17 cellular contexts compared by ENCODE assay signal in the genomic region with DNA sequence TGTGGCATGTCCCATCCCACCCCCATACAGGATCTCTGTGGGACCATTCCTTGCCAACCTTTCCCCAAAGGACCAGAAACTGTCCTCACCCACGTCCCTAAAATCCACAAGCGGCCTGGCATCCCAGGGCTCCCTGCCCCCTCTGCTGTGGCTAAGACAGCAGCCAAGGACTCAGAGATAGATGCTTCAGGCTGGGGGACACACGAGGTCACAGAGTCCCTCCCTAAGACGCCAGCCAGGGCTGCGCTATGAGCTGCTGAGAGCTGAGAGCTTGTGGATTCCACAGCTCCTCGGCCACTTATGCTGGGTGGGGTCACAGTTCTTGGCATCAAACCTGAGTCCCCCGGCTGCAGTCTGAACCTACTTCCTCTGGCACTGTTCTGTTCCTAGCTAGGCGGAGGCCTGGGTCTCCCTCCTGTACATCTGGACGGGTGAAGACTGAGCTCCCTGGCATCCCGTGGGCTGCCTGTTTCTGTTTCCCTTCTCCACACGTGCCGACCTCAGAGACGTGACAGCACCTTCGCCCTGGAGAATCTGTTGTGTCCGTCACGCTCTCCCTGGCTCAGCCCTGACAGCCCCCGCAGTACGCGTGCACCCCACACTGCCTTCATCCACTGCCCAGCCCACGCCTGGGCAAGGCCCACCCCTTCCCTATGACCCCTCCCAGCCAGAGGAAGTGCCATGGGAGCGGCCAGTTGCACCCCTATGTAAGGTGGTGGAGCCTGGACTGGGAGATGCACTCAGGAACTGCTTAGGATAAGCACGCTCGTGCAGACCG.
DNase-seq lines count a peak whose midpoint lies in the region; ATAC-seq, FAIRE-seq and TF ChIP-seq lines count a peak whose summit lies in the region.
"Had no signal": no experiment of that assay in that cellular context is flagged by ENCODE, and none has a peak within 500 bp of the region (broad histone marks: within the 10 kb centered on the region; RNA-seq: fewer than 3 reads in every experiment).

No MANE protein-coding gene starts in this region.

- no peak overlapping the region for H3K4me3 Mint-ChIP-seq in neural progenitor cell
- H3K4me3 Mint-ChIP-seq: CD4-positive, alpha-beta memory T cell; HFFc6 had no signal

- no peak for ATAC-seq in HepG2
- ATAC-seq in right lobe of liver = no peak
- no peak for ATAC-seq in lower lobe of right lung

- in situ Hi-C loops in HepG2 (cut with HindIII; ENCODE audit: extremely low pct_ligation_motif_present, low pct_unique_long_range_greater_than_20kb) = no loop called here

- H3K9me3 ChIP-seq in HepG2 (ENCODE audit: low read length) (no peaks in the 10 kb centered on the region), right lobe of liver (no peaks in the 10 kb centered on the region), NT2/D1 (ENCODE audit: insufficient read depth, low read length) (no peaks in the 10 kb centered on the region), neural progenitor cell (ENCODE audit: low read depth) (no peaks in the 10 kb centered on the region), lower lobe of right lung (no peaks in the 10 kb centered on the region)

- no peak for TF ChIP-seq RAD21 in HepG2 (CRISPR knock-in tag; IDR thresholded peaks at IDR 0.05)

- H3K27me3 ChIP-seq in HepG2 (ENCODE audit: control insufficient read depth in 1 of 2, insufficient read depth in 2 of 2, low read length in 2 of 2) = peaks cover 37 to 100% of the 10 kb centered on the region in 2 experiments
- no peaks in the 10 kb centered on the region for H3K27me3 ChIP-seq in right lobe of liver
- H3K27me3 ChIP-seq in NT2/D1 (ENCODE audit: insufficient read depth, insufficient read length) = no peaks in the 10 kb centered on the region
- no peaks in the 10 kb centered on the region for H3K27me3 ChIP-seq in neural progenitor cell
- H3K27me3 ChIP-seq in lower lobe of right lung (ENCODE audit: low read depth) = peaks cover 65% of the 10 kb centered on the region

- TF ChIP-seq POLR2A in HepG2 (IDR thresholded peaks at IDR 0.05; ENCODE audit: insufficient read depth in 1 of 2, low read depth in 2 of 2, low read length in 2 of 2) (no peak), right lobe of liver (IDR thresholded peaks at IDR 0.05) (no peak)

- POLR2A ChIA-PET in HepG2 (lab: Yijun Ruan, JAX) = no interaction called here

- no peak for DNase-seq in HepG2 (ENCODE audit: low spot score)
- DNase-seq in right lobe of liver = no peak
- DNase-seq in NT2/D1 (ENCODE audit: low read depth, low spot score) = no peak
- no peak for DNase-seq in neural progenitor cell (ENCODE audit: low spot score)
- DNase-seq in lower lobe of right lung = no peak
- no peak for DNase-seq in HCEC 1CT
- DNase-seq in NCI-H1436 treated with DMSO at 0.1 percent for 48 hours (lab: John Stamatoyannopoulos, UW) = no peak
- DNase-seq: ACHN; CD4-positive, alpha-beta memory T cell; COR-L47; DMS153; GF-D8; HFFc6 had no signal

- no peak overlapping the region for H3K27ac ChIP-seq in HepG2 (ENCODE audit: extremely low read length, insufficient read depth, low read length)
- H3K27ac ChIP-seq in right lobe of liver = no peak overlapping the region
- H3K27ac ChIP-seq in neural progenitor cell = no peak overlapping the region
- H3K27ac ChIP-seq in lower lobe of right lung = no peak overlapping the region
- H3K27ac ChIP-seq: C4-2B, KMS-11 had no signal

- H3K9ac ChIP-seq in HepG2 (ENCODE audit: insufficient read depth, low read depth, low read length) (no peak overlapping the region), NT2/D1 (ENCODE audit: insufficient read length, low read depth) (peak overlapping the region; percentile 23), neural progenitor cell (no peak overlapping the region)
- H3K9ac ChIP-seq: KMS-11 had no signal

- H3K27me3 Mint-ChIP-seq in neural progenitor cell (ENCODE audit: insufficient read depth, low read depth) = peaks cover 12% of the 10 kb centered on the region

- CTCF ChIA-PET in HepG2 (lab: Yijun Ruan, JAX; ENCODE audit: low intra/inter-chr PET ratio, low total read pairs) = no interaction called here

- no peaks in the 10 kb centered on the region for H3K36me3 ChIP-seq in HepG2 (replicated peaks in 1 of 2; ENCODE audit: control insufficient read depth in 1 of 2, insufficient read depth in 2 of 2, low read length in 2 of 2)
- H3K36me3 ChIP-seq in right lobe of liver = no peaks in the 10 kb centered on the region
- H3K36me3 ChIP-seq in NT2/D1 (ENCODE audit: insufficient read depth, insufficient read length, low read length) = no peaks in the 10 kb centered on the region
- no peaks in the 10 kb centered on the region for H3K36me3 ChIP-seq in neural progenitor cell
- H3K36me3 ChIP-seq in lower lobe of right lung = no peaks in the 10 kb centered on the region

- intact Hi-C loops in HepG2 (cut with micrococcal nuclease; ENCODE audit: unreplicated experiment) = no loop called here
- intact Hi-C loops in right lobe of liver (cut with DNase I) = no loop called here
- intact Hi-C loops in lower lobe of right lung (cut with DNase I) = no loop called here

- no peak overlapping the region for H3K4me3 ChIP-seq in HepG2 (replicated peaks in 1 of 3; ENCODE audit: insufficient read depth in 1 of 3, low read depth in 2 of 3, low read length in 3 of 3)
- no peak overlapping the region for H3K4me3 ChIP-seq in right lobe of liver
- H3K4me3 ChIP-seq in NT2/D1 (ENCODE audit: insufficient read length, low read depth) = no peak overlapping the region
- no peak overlapping the region for H3K4me3 ChIP-seq in neural progenitor cell
- no peak overlapping the region for H3K4me3 ChIP-seq in lower lobe of right lung

- H3K4me2 ChIP-seq in HepG2 (ENCODE audit: low read depth, low read length) (no peak overlapping the region), neural progenitor cell (no peak overlapping the region)
- H3K4me2 ChIP-seq: KMS-11 had no signal

- BruUV-seq in HepG2 (replicated peaks; lab: Mats Ljungman, UMichigan) = no TSS peak

- peaks cover 5% of the 10 kb centered on the region; the same call in 1 of the 2 replicates for H4K20me1 ChIP-seq in HepG2 (ENCODE audit: insufficient read depth, low read length)
- H4K20me1 ChIP-seq in neural progenitor cell (ENCODE audit: low read depth) = no peaks in the 10 kb centered on the region

- no peak overlapping the region for H2AFZ ChIP-seq in HepG2 (ENCODE audit: low read length)
- no peak overlapping the region for H2AFZ ChIP-seq in neural progenitor cell (replicated peaks)

- H3K4me1 ChIP-seq in HepG2 (ENCODE audit: insufficient read depth, low read length) (no peaks in the 10 kb centered on the region), right lobe of liver (no peaks in the 10 kb centered on the region), NT2/D1 (ENCODE audit: insufficient read depth, insufficient read length) (peaks cover 10% of the 10 kb centered on the region), neural progenitor cell (no peaks in the 10 kb centered on the region), lower lobe of right lung (no peaks in the 10 kb centered on the region)

- TF ChIP-seq EP300 in HepG2 (IDR thresholded peaks at IDR 0.05; ENCODE audit: low read depth in 2 of 2, low read length in 2 of 2) (no peak), HepG2 (CRISPR knock-in tag; IDR thresholded peaks at IDR 0.05; ENCODE audit: borderline replicate concordance) (no peak)

- H3K9me3 Mint-ChIP-seq in neural progenitor cell = no peaks in the 10 kb centered on the region
- H3K9me3 Mint-ChIP-seq: HFFc6 had no signal

- WGBS in HepG2 (ENCODE audit: low lambda C conversion rate) = 24% methylated on average over 16 of the region's 24 CpGs
- 36% methylated on average over 11 of the region's 24 CpGs for WGBS in right lobe of liver (ENCODE audit: insufficient coverage, low coverage, low lambda C conversion rate, missing lambda C conversion rate)

- H3K36me3 Mint-ChIP-seq in neural progenitor cell = no peaks in the 10 kb centered on the region
- H3K36me3 Mint-ChIP-seq: CD4-positive, alpha-beta memory T cell had no signal

- FAIRE-seq in HepG2 (lab: Jason Lieb, UNC) = no peak
- FAIRE-seq: D721Med, H54 had no signal

- H3K4me1 Mint-ChIP-seq in neural progenitor cell = peaks cover 26% of the 10 kb centered on the region

- H3F3A ChIP-seq in neural progenitor cell (ENCODE audit: low read depth) = no peaks in the 10 kb centered on the region

- TF ChIP-seq CTCF in HepG2 (CRISPR knock-in tag; IDR thresholded peaks at IDR 0.05) (no peak), right lobe of liver (IDR thresholded peaks at IDR 0.05) (no peak), neural progenitor cell (IDR thresholded peaks at IDR 0.05) (no peak), lower lobe of right lung (IDR thresholded peaks at IDR 0.05) (no peak)

- H3K27ac Mint-ChIP-seq in neural progenitor cell = peak overlapping the region; percentile 29
- H3K27ac Mint-ChIP-seq: CD4-positive, alpha-beta memory T cell; HFFc6 had no signal

- H3K79me2 ChIP-seq in HepG2 (ENCODE audit: insufficient read depth, low read length) = no peaks in the 10 kb centered on the region
- H3K79me2 ChIP-seq in neural progenitor cell (ENCODE audit: low read depth) = no peaks in the 10 kb centered on the region

TF ChIP-seq in HepG2, 621 proteins besides CTCF, POLR2A, EP300 and RAD21:
- TF ChIP-seq ZNF143 (CRISPR knock-in tag; IDR thresholded peaks at IDR 0.05) = no peak
- TF ChIP-seq ZNF557 (CRISPR knock-in tag; IDR thresholded peaks at IDR 0.05) = no peak
- TF ChIP-seq ATM (IDR thresholded peaks at IDR 0.05; ENCODE audit: borderline replicate concordance) = no peak
- TF ChIP-seq EZH2 (conservative IDR thresholded peaks at IDR 0.05; ENCODE audit: low read depth, low read length) = peak; percentile 75; the same call in 1 of the 2 replicates
- no peak for TF ChIP-seq ZBTB8A (CRISPR knock-in tag; IDR thresholded peaks at IDR 0.05; ENCODE audit: borderline replicate concordance, low read depth)
- TF ChIP-seq, protein P1, sequence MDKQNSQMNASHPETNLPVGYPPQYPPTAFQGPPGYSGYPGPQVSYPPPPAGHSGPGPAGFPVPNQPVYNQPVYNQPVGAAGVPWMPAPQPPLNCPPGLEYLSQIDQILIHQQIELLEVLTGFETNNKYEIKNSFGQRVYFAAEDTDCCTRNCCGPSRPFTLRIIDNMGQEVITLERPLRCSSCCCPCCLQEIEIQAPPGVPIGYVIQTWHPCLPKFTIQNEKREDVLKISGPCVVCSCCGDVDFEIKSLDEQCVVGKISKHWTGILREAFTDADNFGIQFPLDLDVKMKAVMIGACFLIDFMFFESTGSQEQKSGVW (CRISPR knock-in tag; IDR thresholded peaks at IDR 0.05; ENCODE audit: borderline replicate concordance) = no peak
